Comparison of ENCODE assay signal across 8 cellular contexts in the genomic region with DNA sequence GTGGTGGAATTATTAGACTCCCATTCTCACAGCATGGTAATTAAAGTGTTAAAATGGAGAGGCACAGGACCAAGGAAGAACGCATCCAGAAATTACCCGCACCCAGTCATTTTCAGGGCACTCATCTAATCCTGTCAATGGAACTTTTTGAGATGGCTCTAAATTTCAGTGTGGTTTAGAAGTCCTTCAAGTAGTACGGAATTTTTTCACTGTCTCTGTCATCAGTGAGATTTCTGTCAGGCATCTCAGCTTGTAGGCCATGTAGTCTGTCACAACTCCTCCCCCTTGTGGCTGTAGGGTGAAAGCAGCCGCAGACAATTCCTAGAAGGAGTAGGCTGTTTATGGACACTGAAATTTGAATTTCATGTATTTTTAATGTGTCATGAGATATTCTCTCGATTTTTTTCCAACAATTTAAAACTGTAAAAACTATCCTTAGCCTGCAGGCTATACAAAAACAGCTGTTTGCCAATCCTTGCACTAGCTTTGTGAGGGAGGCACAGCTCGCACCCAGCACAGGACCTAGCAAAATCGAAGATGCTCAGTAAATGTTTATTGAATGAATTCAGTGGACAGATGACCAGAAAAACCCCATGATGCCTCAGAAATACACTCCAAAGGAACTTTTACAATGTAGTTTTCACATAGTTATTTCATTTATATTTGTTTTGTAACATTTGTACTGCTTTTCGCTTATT. TPM values are rescaled to one million over a fixed set of nuclear protein-coding genes. Genes with fewer than 3 reads are reported as not detected.
DNase-seq lines count a peak whose midpoint lies in the region; ATAC-seq, FAIRE-seq and TF ChIP-seq lines count a peak whose summit lies in the region.

No MANE protein-coding gene starts in this region.

- peaks cover 8% of the 10 kb centered on the region for H3K4me1 Mint-ChIP-seq in activated naive CD4-positive, alpha-beta T cell treated with anti-CD3 and anti-CD28 coated beads for 36 hours (ENCODE audit: low read depth)

- no peak for TF ChIP-seq POLR2A in ovary (IDR thresholded peaks at IDR 0.05)

- intact Hi-C loops in activated naive CD4-positive, alpha-beta T cell treated with anti-CD3 and anti-CD28 coated beads for 36 hours (cut with micrococcal nuclease), result loop anchor here (1.0 to 10.0 kb wide), 2 partner anchors 256 to 850 kb away; no protein-coding TSS in a partner anchor
- intact Hi-C loops in ovary (cut with DNase I), result no loop called here

- no peak for TF ChIP-seq EP300 in ovary (IDR thresholded peaks at IDR 0.05)

- no peak overlapping the region for H3K4me3 Mint-ChIP-seq in activated naive CD4-positive, alpha-beta T cell treated with anti-CD3 and anti-CD28 coated beads for 36 hours

- peak; percentile 71 for DNase-seq in BE2C
- DNase-seq in SHP77 treated with DMSO at 0.1 percent for 48 hours (lab: John Stamatoyannopoulos, UW), result peak; percentile 7
- peak; percentile 75 for DNase-seq in activated naive CD4-positive, alpha-beta T cell treated with anti-CD3 and anti-CD28 coated beads for 36 hours
- DNase-seq in germinal center (ENCODE audit: low spot score), result peak; percentile 62
- peak; percentile 45 to 74 (median 59) for DNase-seq in ovary
- peak; percentile 62 for DNase-seq in urothelium cell line (ENCODE audit: low spot score)

- no peaks in the 10 kb centered on the region for H3K9me3 Mint-ChIP-seq in activated naive CD4-positive, alpha-beta T cell treated with anti-CD3 and anti-CD28 coated beads for 36 hours

- CTCF ChIA-PET in activated naive CD4-positive, alpha-beta T cell treated with anti-CD3 and anti-CD28 coated beads for 36 hours (lab: Charles Lee), result interaction anchor here (0.6 to 2.1 kb wide), 7 partner anchors 16 to 858 kb away, joined by 3 to 9 read pairs (median 3); no protein-coding TSS in a partner anchor

- FAIRE-seq in urothelium cell line (lab: Jason Lieb, UNC), result peak; percentile 90

- TF ChIP-seq CTCF in BE2C (IDR thresholded peaks at IDR 0.05; ENCODE audit: low read depth, low read length), result peak; percentile 98
- peak; percentile 96 for TF ChIP-seq CTCF in LNCAP (IDR thresholded peaks at IDR 0.05)
- peak; percentile 42 to 76 (median 70) for TF ChIP-seq CTCF in ovary (IDR thresholded peaks at IDR 0.05)

- WGBS in ovary, 3 donors, result 34 to 36% (median 35%) methylated on average over 8 of the region's 8 CpGs

- H3K27ac Mint-ChIP-seq in activated naive CD4-positive, alpha-beta T cell treated with anti-CD3 and anti-CD28 coated beads for 36 hours, result no peak overlapping the region

- no peaks in the 10 kb centered on the region for H3K27me3 Mint-ChIP-seq in activated naive CD4-positive, alpha-beta T cell treated with anti-CD3 and anti-CD28 coated beads for 36 hours (ENCODE audit: low read depth)

- H3K9me3 ChIP-seq in BE2C (no peaks in the 10 kb centered on the region), ovary (no peaks in the 10 kb centered on the region)

- H3K36me3 ChIP-seq in BE2C, result no peaks in the 10 kb centered on the region
- no peaks in the 10 kb centered on the region for H3K36me3 ChIP-seq in ovary

- peak; percentile 64 for ATAC-seq in GM19043 (IDR thresholded peaks at IDR 0.05; ENCODE audit: low read depth, unreplicated experiment)

- H3K36me3 Mint-ChIP-seq in activated naive CD4-positive, alpha-beta T cell treated with anti-CD3 and anti-CD28 coated beads for 36 hours (ENCODE audit: low read depth), result peaks cover 2% of the 10 kb centered on the region

- H3K27me3 ChIP-seq in BE2C (no peaks in the 10 kb centered on the region), ovary (no peaks in the 10 kb centered on the region)

- H3K4me3 ChIP-seq in BE2C (ENCODE audit: low read depth, low read length) (no peak overlapping the region), ovary (no peak overlapping the region)

- H3K4me1 ChIP-seq in BE2C (no peaks in the 10 kb centered on the region), ovary (ENCODE audit: insufficient read depth) (peaks cover 1% of the 10 kb centered on the region)

- H3K27ac ChIP-seq in ovary, result no peak overlapping the region

RNA-seq across cellular contexts. Expression of gene NUP133, which starts 6.6 kb away (rescaled TPM):
- 19.5 TPM for polyA plus RNA-seq in BE2C (2012; ENCODE audit: insufficient read depth, insufficient read length, low read depth)
- total RNA-seq in activated naive CD4-positive, alpha-beta T cell treated with anti-CD3 and anti-CD28 coated beads for 36 hours, result 10 to 100 TPM; 53.9 to 57.2 TPM
- 10 to 100 TPM; 40.5 to 49.2 (median 40.8) TPM for total RNA-seq in ovary
- 10 to 100 TPM; 15.3 to 29.3 TPM for polyA plus RNA-seq in ovary

RNA-seq across cellular contexts. Expression of gene ABCB10, which starts 43.8 kb away (rescaled TPM):
- 5.7 TPM for polyA plus RNA-seq in BE2C (2012; ENCODE audit: insufficient read depth, insufficient read length, low read depth)
- 10 to 100 TPM; 18.9 to 19.1 TPM for total RNA-seq in activated naive CD4-positive, alpha-beta T cell treated with anti-CD3 and anti-CD28 coated beads for 36 hours
- total RNA-seq in ovary, result 10 to 100 TPM in 5 of 7 donors, 1 to 10 TPM in 2; 7.6 to 15.4 (median 10.3) TPM
- polyA plus RNA-seq in ovary, result 1 to 10 TPM; 5.6 to 6.9 TPM

Comparison
In these comparisons a context has a peak if more than half of its experiments do, and no peak if none do; other contexts are left out.
1. DNase-seq: peak in every context shown above with its lines; median percentile 75 in activated naive CD4-positive, alpha-beta T cell treated with anti-CD3 and anti-CD28 coated beads for 36 hours; 71 in BE2C; 62 in germinal center; 62 in urothelium cell line; 59 in ovary; 7 in SHP77 treated with DMSO at 0.1 percent for 48 hours.